Comparison of ENCODE assay signal across 21 cellular contexts in the genomic region with DNA sequence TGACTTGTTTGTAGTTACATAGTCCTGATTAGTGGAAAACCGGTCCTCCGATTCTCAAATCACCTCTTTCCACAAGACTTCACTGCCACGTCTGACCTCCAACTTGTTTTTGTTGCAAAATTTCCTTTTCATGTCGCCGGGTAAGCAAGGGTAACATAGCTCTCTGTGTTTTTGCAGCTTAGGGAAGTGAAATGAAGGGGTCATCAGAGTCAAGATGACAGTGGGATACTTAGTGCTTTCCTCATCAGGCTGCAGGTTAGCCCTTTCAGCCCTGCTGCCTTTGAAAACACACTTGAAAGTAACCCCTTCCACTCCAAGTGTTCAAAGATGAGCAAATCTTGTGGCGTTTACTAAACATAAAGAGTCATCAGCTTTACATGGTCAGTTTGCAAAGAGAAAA.
"Had no signal": no experiment of that assay in that cellular context is flagged by ENCODE, and none has a peak within 500 bp of the region (broad histone marks: within the 10 kb centered on the region; RNA-seq: fewer than 3 reads in every experiment).

No MANE protein-coding gene starts in this region.

- H3K4me3 Mint-ChIP-seq: activated CD4-positive, alpha-beta memory T cell treated with anti-CD3 and anti-CD28 coated beads for 36 hours; activated naive CD8-positive, alpha-beta T cell; activated T-helper 1 cell treated with anti-CD3 and anti-CD28 coated beads, Interleukin-12 subunit alpha, Interleukin-12 subunit beta, Interleukin-2, Interleukin-4 antibody, amounts not matched to agents 30 ng/mL and 10 ng/mL and 1 ng/mL, durations not matched to agents 14 hours and 24 hours and 36 hours; WTC11 had no signal

- ATAC-seq: left lobe of liver; stimulated activated naive CD8-positive, alpha-beta T cell treated with anti-CD3 and anti-CD28 coated beads, Interleukin-15, Interleukin-2, amounts not matched to agents 100 U/mL and 50 U/mL, for 24 hours; WTC11 had no signal

- DNase-seq: activated CD4-positive, alpha-beta memory T cell treated with anti-CD3 and anti-CD28 coated beads for 36 hours; activated CD4-positive, alpha-beta T cell treated with anti-CD3 and anti-CD28 coated beads for 4 hours; activated gamma-delta T cell treated with Interleukin-2 at 50 U/mL for 16 hours; activated T-cell treated with anti-CD3 and anti-CD28 coated beads for 4 hours; dermis blood vessel endothelial cell; effector memory CD4-positive, alpha-beta T cell; esophagus squamous epithelium; foreskin fibroblast; stimulated activated CD4-positive, alpha-beta T cell treated with anti-CD3 and anti-CD28 coated beads, Interleukin-2, amount 100 ng/mL, for 24 hours; stimulated activated naive CD8-positive, alpha-beta T cell treated with anti-CD3 and anti-CD28 coated beads, Interleukin-15, Interleukin-2, amounts not matched to agents 100 U/mL and 50 U/mL, for 24 hours; substantia nigra; SW 1271; T-helper 2 cell; tibial artery; uterus had no signal

- H3K4me2 ChIP-seq: hepatocyte had no signal

- H3K9me3 ChIP-seq: uterus had no signal

- H2AFZ ChIP-seq: hepatocyte had no signal

- H3K27me3 ChIP-seq: esophagus squamous epithelium, hepatocyte, tibial artery, uterus had no signal

- H3K36me3 Mint-ChIP-seq: activated CD4-positive, alpha-beta memory T cell treated with anti-CD3 and anti-CD28 coated beads for 36 hours; activated naive CD8-positive, alpha-beta T cell had no signal

- H3K79me2 ChIP-seq: hepatocyte had no signal

- H3K4me3 ChIP-seq: hepatocyte, lung, tibial artery, uterus had no signal

- H3K27ac ChIP-seq: esophagus squamous epithelium, hepatocyte, tibial artery, uterus had no signal

- H3K27ac Mint-ChIP-seq: activated CD4-positive, alpha-beta memory T cell treated with anti-CD3 and anti-CD28 coated beads for 36 hours; activated naive CD8-positive, alpha-beta T cell; activated T-helper 1 cell treated with anti-CD3 and anti-CD28 coated beads, Interleukin-12 subunit alpha, Interleukin-12 subunit beta, Interleukin-2, Interleukin-4 antibody, amounts not matched to agents 30 ng/mL and 10 ng/mL and 1 ng/mL, durations not matched to agents 14 hours and 24 hours and 36 hours; WTC11 had no signal

- H3K4me1 Mint-ChIP-seq: WTC11 had no signal

- H3K4me1 ChIP-seq: tibial artery, uterus had no signal

- H3K36me3 ChIP-seq: esophagus squamous epithelium, tibial artery, uterus had no signal
